1 cellular context compared by ENCODE assay signal in the genomic region with DNA sequence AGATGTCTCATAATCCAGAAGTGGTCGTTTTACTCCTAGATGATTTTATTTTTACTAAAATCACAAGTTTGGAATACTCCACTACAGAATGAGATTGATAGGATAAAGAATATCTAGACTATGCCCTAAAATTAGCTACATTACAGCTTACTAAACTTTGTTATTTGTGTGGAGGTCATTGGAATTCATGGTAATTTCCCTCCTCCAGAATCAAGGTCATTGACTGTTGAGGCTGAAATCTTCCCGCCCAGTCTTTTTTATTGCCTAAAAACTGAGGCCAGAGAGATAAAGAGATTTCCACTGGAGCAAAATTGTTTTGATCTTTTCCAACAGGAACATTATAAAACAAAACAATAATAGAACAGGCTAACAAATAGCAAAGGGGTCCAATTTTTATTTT.
TF ChIP-seq lines count a peak whose summit lies in the region.

No MANE protein-coding gene starts in this region.

TF ChIP-seq in SK-N-SH treated with all-trans-retinoic acid at 6 μM for 48 hours, 23 proteins besides CTCF, POLR2A, EP300 and RAD21 (continued from another document):
- TF ChIP-seq, protein P1, sequence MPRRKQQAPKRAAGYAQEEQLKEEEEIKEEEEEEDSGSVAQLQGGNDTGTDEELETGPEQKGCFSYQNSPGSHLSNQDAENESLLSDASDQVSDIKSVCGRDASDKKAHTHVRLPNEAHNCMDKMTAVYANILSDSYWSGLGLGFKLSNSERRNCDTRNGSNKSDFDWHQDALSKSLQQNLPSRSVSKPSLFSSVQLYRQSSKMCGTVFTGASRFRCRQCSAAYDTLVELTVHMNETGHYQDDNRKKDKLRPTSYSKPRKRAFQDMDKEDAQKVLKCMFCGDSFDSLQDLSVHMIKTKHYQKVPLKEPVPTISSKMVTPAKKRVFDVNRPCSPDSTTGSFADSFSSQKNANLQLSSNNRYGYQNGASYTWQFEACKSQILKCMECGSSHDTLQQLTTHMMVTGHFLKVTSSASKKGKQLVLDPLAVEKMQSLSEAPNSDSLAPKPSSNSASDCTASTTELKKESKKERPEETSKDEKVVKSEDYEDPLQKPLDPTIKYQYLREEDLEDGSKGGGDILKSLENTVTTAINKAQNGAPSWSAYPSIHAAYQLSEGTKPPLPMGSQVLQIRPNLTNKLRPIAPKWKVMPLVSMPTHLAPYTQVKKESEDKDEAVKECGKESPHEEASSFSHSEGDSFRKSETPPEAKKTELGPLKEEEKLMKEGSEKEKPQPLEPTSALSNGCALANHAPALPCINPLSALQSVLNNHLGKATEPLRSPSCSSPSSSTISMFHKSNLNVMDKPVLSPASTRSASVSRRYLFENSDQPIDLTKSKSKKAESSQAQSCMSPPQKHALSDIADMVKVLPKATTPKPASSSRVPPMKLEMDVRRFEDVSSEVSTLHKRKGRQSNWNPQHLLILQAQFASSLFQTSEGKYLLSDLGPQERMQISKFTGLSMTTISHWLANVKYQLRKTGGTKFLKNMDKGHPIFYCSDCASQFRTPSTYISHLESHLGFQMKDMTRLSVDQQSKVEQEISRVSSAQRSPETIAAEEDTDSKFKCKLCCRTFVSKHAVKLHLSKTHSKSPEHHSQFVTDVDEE (CRISPR knock-in tag; IDR thresholded peaks at IDR 0.05): no peak
- TF ChIP-seq SNAI2 (CRISPR knock-in tag; IDR thresholded peaks at IDR 0.05): no peak
- TF ChIP-seq, protein P2, sequence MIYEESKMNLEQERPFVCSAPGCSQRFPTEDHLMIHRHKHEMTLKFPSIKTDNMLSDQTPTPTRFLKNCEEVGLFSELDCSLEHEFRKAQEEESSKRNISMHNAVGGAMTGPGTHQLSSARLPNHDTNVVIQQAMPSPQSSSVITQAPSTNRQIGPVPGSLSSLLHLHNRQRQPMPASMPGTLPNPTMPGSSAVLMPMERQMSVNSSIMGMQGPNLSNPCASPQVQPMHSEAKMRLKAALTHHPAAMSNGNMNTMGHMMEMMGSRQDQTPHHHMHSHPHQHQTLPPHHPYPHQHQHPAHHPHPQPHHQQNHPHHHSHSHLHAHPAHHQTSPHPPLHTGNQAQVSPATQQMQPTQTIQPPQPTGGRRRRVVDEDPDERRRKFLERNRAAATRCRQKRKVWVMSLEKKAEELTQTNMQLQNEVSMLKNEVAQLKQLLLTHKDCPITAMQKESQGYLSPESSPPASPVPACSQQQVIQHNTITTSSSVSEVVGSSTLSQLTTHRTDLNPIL (CRISPR knock-in tag; IDR thresholded peaks at IDR 0.05; ENCODE audit: low read depth): no peak
- TF ChIP-seq CSDC2 (CRISPR knock-in tag; IDR thresholded peaks at IDR 0.05): no peak
